9 cellular contexts compared by ENCODE assay signal in genomic region chr1:46747683-46748288, GRCh38. TPM values are rescaled to one million over a fixed set of nuclear protein-coding genes. Genes with fewer than 3 reads are reported as not detected.
DNase-seq lines count a peak whose midpoint lies in the region; ATAC-seq and TF ChIP-seq lines count a peak whose summit lies in the region.
"Had no signal": no experiment of that assay in that cellular context is flagged by ENCODE, and none has a peak within 500 bp of the region (broad histone marks: within the 10 kb centered on the region; RNA-seq: fewer than 3 reads in every experiment).

No MANE protein-coding gene starts in this region.

- no peaks in the 10 kb centered on the region for H3K9me3 Mint-ChIP-seq in naive thymus-derived CD4-positive, alpha-beta T cell

- H3K27ac Mint-ChIP-seq in naive thymus-derived CD4-positive, alpha-beta T cell = no peak overlapping the region

- no peaks in the 10 kb centered on the region for H3K4me1 Mint-ChIP-seq in naive thymus-derived CD4-positive, alpha-beta T cell

- TF ChIP-seq CTCF in Peyer's patch (IDR thresholded peaks at IDR 0.05) = peak in 4 of 6 experiments; percentile 33 to 67 (median 57)
- TF ChIP-seq CTCF in epithelial cell of proximal tubule (conservative IDR thresholded peaks at IDR 0.05; ENCODE audit: low read depth, low read length) = peak; percentile 92

- DNase-seq in DMS 273 treated with DMSO at 0.1 percent for 48 hours (lab: John Stamatoyannopoulos, UW) (peak; percentile 6), Peyer's patch (peak in 1 of 3 donors; percentile 58), epithelial cell of proximal tubule (ENCODE audit: low read depth) (no peak)
- DNase-seq in Jurkat, Clone E6-1 (ENCODE audit: low read depth, low spot score) = peak; percentile 47
- DNase-seq in naive thymus-derived CD4-positive, alpha-beta T cell = no peak
- no peak for DNase-seq in activated CD4-positive, alpha-beta T cell treated with anti-CD3 and anti-CD28 coated beads for 4 hours

- H3K4me3 Mint-ChIP-seq in naive thymus-derived CD4-positive, alpha-beta T cell = no peak overlapping the region

- POLR2A ChIA-PET in naive thymus-derived CD4-positive, alpha-beta T cell (lab: Charles Lee) = no interaction called here

- H3K27me3 ChIP-seq in Peyer's patch = no peaks in the 10 kb centered on the region
- peaks cover 0 to 5% of the 10 kb centered on the region in 2 donors for H3K27me3 ChIP-seq in naive thymus-derived CD4-positive, alpha-beta T cell (ENCODE audit: control insufficient read depth in 2 of 2, insufficient read depth in 2 of 2, low read length in 2 of 2)

- no peaks in the 10 kb centered on the region for H3K36me3 ChIP-seq in Peyer's patch
- no peaks in the 10 kb centered on the region for H3K36me3 ChIP-seq in naive thymus-derived CD4-positive, alpha-beta T cell (ENCODE audit: control insufficient read depth in 2 of 3, insufficient read depth in 3 of 3, low read length in 3 of 3)
- H3K36me3 ChIP-seq: thoracic aorta had no signal

- intact Hi-C loops in naive thymus-derived CD4-positive, alpha-beta T cell (cut with micrococcal nuclease) = no loop called here

- peak; percentile 24 for ATAC-seq in naive thymus-derived CD4-positive, alpha-beta T cell
- ATAC-seq in HG02588 (IDR thresholded peaks at IDR 0.05; ENCODE audit: unreplicated experiment) (no peak), HG02981 (IDR thresholded peaks at IDR 0.05; ENCODE audit: unreplicated experiment) (no peak)

- CTCF ChIA-PET in naive thymus-derived CD4-positive, alpha-beta T cell (lab: Charles Lee) = no interaction called here

- H3K27me3 Mint-ChIP-seq in naive thymus-derived CD4-positive, alpha-beta T cell = peaks cover 36 to 69% (median 65%) of the 10 kb centered on the region in 5 donors

- H3K4me1 ChIP-seq in Peyer's patch = no peaks in the 10 kb centered on the region
- no peaks in the 10 kb centered on the region for H3K4me1 ChIP-seq in naive thymus-derived CD4-positive, alpha-beta T cell (ENCODE audit: control insufficient read depth in 2 of 2, insufficient read depth in 2 of 2, low read length in 2 of 2)

- H3K27ac ChIP-seq in Peyer's patch = no peak overlapping the region
- no peak overlapping the region for H3K27ac ChIP-seq in naive thymus-derived CD4-positive, alpha-beta T cell (ENCODE audit: low read depth, low read length)
- H3K27ac ChIP-seq: thoracic aorta had no signal

- H3K4me3 ChIP-seq in Jurkat, Clone E6-1 (ENCODE audit: low read length) = no peak overlapping the region
- H3K4me3 ChIP-seq in Peyer's patch (no peak overlapping the region), epithelial cell of proximal tubule (ENCODE audit: low read depth, low read length) (no peak overlapping the region)
- no peak overlapping the region for H3K4me3 ChIP-seq in naive thymus-derived CD4-positive, alpha-beta T cell (ENCODE audit: low read length)
- H3K4me3 ChIP-seq: thoracic aorta had no signal

- H3K9me3 ChIP-seq in Peyer's patch = no peaks in the 10 kb centered on the region
- no peaks in the 10 kb centered on the region for H3K9me3 ChIP-seq in naive thymus-derived CD4-positive, alpha-beta T cell (ENCODE audit: control insufficient read depth in 2 of 3, low read length in 3 of 3)
- H3K9me3 ChIP-seq: thoracic aorta had no signal

- TF ChIP-seq POLR2A in Peyer's patch (IDR thresholded peaks at IDR 0.05) = no peak

- no peaks in the 10 kb centered on the region for H3K36me3 Mint-ChIP-seq in naive thymus-derived CD4-positive, alpha-beta T cell

RNA-seq across cellular contexts. Expression of gene EFCAB14, which starts 28.9 kb away (rescaled TPM):
- polyA plus RNA-seq in Jurkat, Clone E6-1 (2012; ENCODE audit: insufficient read depth, insufficient read length) = 36.3 TPM
- total RNA-seq in Peyer's patch = 100 to 1,000 TPM in 1 of 4 donors, 10 to 100 TPM in 3; 86.6 to 153 (median 96.9) TPM
- 41.5 and 46.9 TPM in 2 replicates for total RNA-seq in epithelial cell of proximal tubule
- total RNA-seq in naive thymus-derived CD4-positive, alpha-beta T cell = 10 to 100 TPM; 64.5 to 98.2 (median 89.5) TPM
- polyA plus RNA-seq in naive thymus-derived CD4-positive, alpha-beta T cell = 100 to 1,000 TPM; 102 to 130 TPM

RNA-seq across cellular contexts. Expression of gene CYP4B1, which starts 51.1 kb away (rescaled TPM):
- not detected for polyA plus RNA-seq in Jurkat, Clone E6-1 (2012; ENCODE audit: insufficient read depth, insufficient read length)
- 10 to 100 TPM in 3 of 4 donors, 1 to 10 TPM in 1; 7.4 to 48.0 (median 42.4) TPM for total RNA-seq in Peyer's patch
- total RNA-seq in epithelial cell of proximal tubule = not detected in 2 replicates
- total RNA-seq in naive thymus-derived CD4-positive, alpha-beta T cell = not detected
- polyA plus RNA-seq in naive thymus-derived CD4-positive, alpha-beta T cell = not detected

Comparison
In these comparisons a context has a peak if more than half of its experiments do, and no peak if none do; other contexts are left out.
1. DNase-seq: peak in DMS 273 treated with DMSO at 0.1 percent for 48 hours (single experiment) and Jurkat, Clone E6-1 (single experiment); none in epithelial cell of proximal tubule (single experiment), naive thymus-derived CD4-positive, alpha-beta T cell (0 of 9) and activated CD4-positive, alpha-beta T cell treated with anti-CD3 and anti-CD28 coated beads for 4 hours (0 of 2).